Comparison of ENCODE assay signal across 16 cellular contexts in genomic region chr22:37054078-37054440, GRCh38. TPM values are rescaled to one million over a fixed set of nuclear protein-coding genes. Genes with fewer than 3 reads are reported as not detected.
A peak's percentile ranks its signal among the peaks of the same experiment; 100 is the strongest.
DNase-seq lines count a peak whose midpoint lies in the region; ATAC-seq and TF ChIP-seq lines count a peak whose summit lies in the region.
"Had no signal": no experiment of that assay in that cellular context is flagged by ENCODE, and none has a peak within 500 bp of the region (broad histone marks: within the 10 kb centered on the region; RNA-seq: fewer than 3 reads in every experiment).

No MANE protein-coding gene starts in this region.

- H3K9me3 ChIP-seq in heart right ventricle (no peaks in the 10 kb centered on the region), right atrium auricular region (no peaks in the 10 kb centered on the region)
- H3K9me3 ChIP-seq: HAP-1 had no signal

- peak overlapping the region; percentile 66 for H3K4me3 Mint-ChIP-seq in type B pancreatic cell
- H3K4me3 Mint-ChIP-seq: activated T-cell treated with anti-CD3 and anti-CD28 coated beads, Interleukin-2, amount 50 U/mL, for 72 hours had no signal

- peaks cover 0 to 45% (median 11%) of the 10 kb centered on the region in 9 donors for H3K36me3 ChIP-seq in heart right ventricle
- H3K36me3 ChIP-seq in right atrium auricular region: peaks cover 41% of the 10 kb centered on the region
- H3K36me3 ChIP-seq: HAP-1 had no signal

- ATAC-seq in heart right ventricle (peak in 1 of 8 donors; percentile 2), Right ventricle myocardium superior (ENCODE audit: poor library complexity) (no peak), GM21360 (IDR thresholded peaks at IDR 0.05; ENCODE audit: unreplicated experiment) (no peak)
- ATAC-seq: activated T-cell treated with anti-CD3 and anti-CD28 coated beads, Interleukin-2, amount 50 U/mL, for 72 hours had no signal

- intact Hi-C loops in heart right ventricle (cut with DNase I) (no loop called here), Right ventricle myocardium superior (cut with DNase I) (no loop called here)

- no peaks in the 10 kb centered on the region for H3K9me3 Mint-ChIP-seq in type B pancreatic cell
- H3K9me3 Mint-ChIP-seq: activated T-cell treated with anti-CD3 and anti-CD28 coated beads, Interleukin-2, amount 50 U/mL, for 72 hours had no signal

- no peaks in the 10 kb centered on the region for H3K36me3 Mint-ChIP-seq in type B pancreatic cell

- H3K27me3 Mint-ChIP-seq in type B pancreatic cell: no peaks in the 10 kb centered on the region

- 87 to 88% methylated on average over 7 of the region's 7 CpGs for WGBS in heart right ventricle, 2 donors

- H3K27ac Mint-ChIP-seq in type B pancreatic cell: no peak overlapping the region
- H3K27ac Mint-ChIP-seq: activated T-cell treated with anti-CD3 and anti-CD28 coated beads, Interleukin-2, amount 50 U/mL, for 72 hours had no signal

- H3K27ac ChIP-seq in heart right ventricle: peak overlapping the region in 7 of 10 donors; percentile 15 to 73 (median 49)
- H3K27ac ChIP-seq in right atrium auricular region: peak overlapping the region; percentile 75 to 80
- H3K27ac ChIP-seq: SK-N-MC had no signal

- no peak for DNase-seq in heart right ventricle
- no peak for DNase-seq in Right ventricle myocardium superior
- peak; percentile 78 for DNase-seq in NCI-H69 (lab: John Stamatoyannopoulos, UW)
- no peak for DNase-seq in right atrium auricular region (ENCODE audit: low spot score)
- DNase-seq in type B pancreatic cell (ENCODE audit: extremely low spot score, unreplicated experiment): no peak
- no peak for DNase-seq in iPS-NIHi11 (ENCODE audit: low spot score)
- DNase-seq in RKO (ENCODE audit: low spot score): no peak
- DNase-seq: activated CD4-positive, alpha-beta T cell treated with anti-CD3 and anti-CD28 coated beads, Interleukin-2, amount 50 U/mL, for 4 hours; activated T-cell treated with anti-CD3 and anti-CD28 coated beads, Interleukin-2, amount 50 U/mL, for 72 hours; EL; retina had no signal

- TF ChIP-seq CTCF in heart right ventricle (IDR thresholded peaks at IDR 0.05): no peak
- TF ChIP-seq CTCF in right atrium auricular region (IDR thresholded peaks at IDR 0.05): no peak
- TF ChIP-seq CTCF in type B pancreatic cell (conservative IDR thresholded peaks at IDR 0.05): no peak

- H3K4me1 Mint-ChIP-seq in type B pancreatic cell (ENCODE audit: unreplicated experiment): peaks cover 12% of the 10 kb centered on the region

- peaks cover 6 to 36% (median 24%) of the 10 kb centered on the region in 9 donors for H3K4me1 ChIP-seq in heart right ventricle
- peaks cover 0 to 32% of the 10 kb centered on the region in 2 donors for H3K4me1 ChIP-seq in right atrium auricular region
- H3K4me1 ChIP-seq: HAP-1 had no signal

- no peaks in the 10 kb centered on the region for H3K27me3 ChIP-seq in heart right ventricle
- no peaks in the 10 kb centered on the region for H3K27me3 ChIP-seq in right atrium auricular region

- H3K4me3 ChIP-seq in heart right ventricle (no peak overlapping the region), right atrium auricular region (no peak overlapping the region)
- H3K4me3 ChIP-seq: HAP-1, SK-N-MC had no signal

RNA-seq across cellular contexts. Expression of gene KCTD17, which starts 2.5 kb away (rescaled TPM):
- 10 to 100 TPM in 7 of 10 donors, 1 to 10 TPM in 3; 6.9 to 49.2 (median 13.8) TPM for total RNA-seq in heart right ventricle
- 10 to 100 TPM; 17.6 to 17.8 TPM for polyA plus RNA-seq in heart right ventricle
- total RNA-seq in Right ventricle myocardium superior: 8.9 TPM
- 10 to 100 TPM; 44.9 to 54.8 TPM for total RNA-seq in right atrium auricular region
- total RNA-seq in type B pancreatic cell (ENCODE audit: low replicate concordance): 11.1 and 53.7 TPM in 2 replicates

RNA-seq across cellular contexts. Expression of gene MPST, which starts 34.5 kb away (rescaled TPM):
- total RNA-seq in heart right ventricle (10 to 100 TPM; 27.1 to 81.2 (median 42.0) TPM), Right ventricle myocardium superior (60.3 TPM), right atrium auricular region (100 to 1,000 TPM; 102 to 116 TPM), type B pancreatic cell (ENCODE audit: low replicate concordance) (56.6 and 71.3 TPM in 2 replicates)
- 100 to 1,000 TPM; 160 to 192 TPM for polyA plus RNA-seq in heart right ventricle

RNA-seq across cellular contexts. Expression of gene TST, which starts 34.8 kb away (rescaled TPM):
- 10 to 100 TPM; 34.1 to 87.4 (median 44.5) TPM for total RNA-seq in heart right ventricle
- polyA plus RNA-seq in heart right ventricle: 10 to 100 TPM; 72.5 to 74.8 TPM
- 63.5 TPM for total RNA-seq in Right ventricle myocardium superior
- 10 to 100 TPM; 55.0 to 82.1 TPM for total RNA-seq in right atrium auricular region
- total RNA-seq in type B pancreatic cell (ENCODE audit: low replicate concordance): 30.8 and 34.0 TPM in 2 replicates

RNA-seq across cellular contexts. Expression of gene TMPRSS6, which starts 55.5 kb away (rescaled TPM):
- not detected for total RNA-seq in heart right ventricle
- polyA plus RNA-seq in heart right ventricle: not detected
- total RNA-seq in Right ventricle myocardium superior: not detected
- not detected for total RNA-seq in right atrium auricular region
- 7.6 and 14.3 TPM in 2 replicates for total RNA-seq in type B pancreatic cell (ENCODE audit: low replicate concordance)
- total RNA-seq: lung microvascular endothelial cell had no signal
- polyA plus RNA-seq: neural cell had no signal
